In the genomic region with DNA sequence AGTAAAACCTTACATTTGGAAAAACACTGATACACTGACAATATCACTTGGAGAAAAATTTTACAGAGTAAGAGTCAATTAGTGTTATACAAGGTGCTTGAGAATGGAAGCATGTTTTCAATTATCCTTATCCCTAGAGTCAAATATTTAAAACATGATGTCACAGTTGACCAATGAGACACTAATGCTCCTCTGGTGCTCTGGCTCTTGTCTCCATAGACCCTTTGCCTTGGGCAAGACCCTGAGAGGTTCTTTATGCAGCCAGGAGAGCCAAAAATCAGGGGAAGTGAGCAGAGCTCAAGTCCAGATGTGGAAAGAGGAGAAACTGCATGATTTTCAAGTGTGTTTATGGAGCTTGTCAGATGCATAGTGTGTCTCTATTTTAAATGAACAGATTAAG, we compare ENCODE assay signal across 18 cellular contexts.
"Had no signal": no experiment of that assay in that cellular context is flagged by ENCODE, and none has a peak within 500 bp of the region (broad histone marks: within the 10 kb centered on the region; RNA-seq: fewer than 3 reads in every experiment).

No MANE protein-coding gene starts in this region.

- H3K4me3 ChIP-seq: breast epithelium, colonic mucosa, esophagus muscularis mucosa, heart right ventricle, lower lobe of right lung, neural progenitor cell, right lobe of liver, skin epidermis, stomach, suprapubic skin, tibial nerve had no signal

- DNase-seq: activated naive CD4-positive, alpha-beta T cell; activated T-cell treated with anti-CD3 and anti-CD28 coated beads, Interleukin-2, amount 50 U/mL, for 24 hours; colonic mucosa; heart right ventricle; kidney; lower lobe of right lung; naive thymus-derived CD8-positive, alpha-beta T cell; posterior cingulate gyrus; right lobe of liver; stimulated activated CD4-positive, alpha-beta T cell treated with anti-CD3 and anti-CD28 coated beads, Interleukin-15, amount 100 ng/mL, for 24 hours; stomach; T-helper 9 cell had no signal

- H3K27me3 ChIP-seq: breast epithelium, colonic mucosa, esophagus muscularis mucosa, heart right ventricle, neural progenitor cell, right lobe of liver, stomach, suprapubic skin, tibial nerve had no signal

- H3K9ac ChIP-seq: neural progenitor cell had no signal

- H3K27ac ChIP-seq: breast epithelium, colonic mucosa, esophagus muscularis mucosa, heart right ventricle, lower lobe of right lung, neural progenitor cell, right lobe of liver, skin epidermis, stomach, suprapubic skin, tibial nerve had no signal

- H3K9me3 ChIP-seq: colonic mucosa, esophagus muscularis mucosa, lower lobe of right lung, right lobe of liver, tibial nerve had no signal

- H3K4me1 ChIP-seq: breast epithelium, colonic mucosa, esophagus muscularis mucosa, heart right ventricle, lower lobe of right lung, neural progenitor cell, right lobe of liver, stomach, suprapubic skin, tibial nerve had no signal

- H3K36me3 ChIP-seq: breast epithelium, colonic mucosa, esophagus muscularis mucosa, heart right ventricle, lower lobe of right lung, neural progenitor cell, right lobe of liver, stomach, suprapubic skin, tibial nerve had no signal
